11 cellular contexts compared by ENCODE assay signal in the genomic region with DNA sequence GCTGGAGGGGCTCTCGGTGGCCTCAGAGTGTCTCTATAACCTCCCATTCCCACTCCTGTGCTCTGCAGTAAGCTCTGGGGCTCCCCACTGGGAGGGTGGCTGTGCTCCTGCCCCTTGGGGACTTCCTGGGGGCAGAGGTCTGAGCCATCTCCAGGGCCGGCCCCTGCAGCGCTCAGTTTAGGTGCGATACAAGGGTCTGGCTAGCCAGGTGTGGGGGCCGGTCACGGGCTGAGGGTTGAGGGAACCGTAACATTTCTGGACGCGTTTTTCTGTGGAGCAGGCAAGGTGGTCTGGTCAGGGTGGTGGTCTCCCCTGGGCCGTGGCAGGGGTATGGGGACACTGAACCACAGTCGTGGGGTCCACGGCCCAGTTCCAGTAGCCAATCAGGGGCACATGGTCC. TPM values are rescaled to one million over a fixed set of nuclear protein-coding genes. Genes with fewer than 3 reads are reported as not detected.
"Had no signal": no experiment of that assay in that cellular context is flagged by ENCODE, and none has a peak within 500 bp of the region (broad histone marks: within the 10 kb centered on the region; RNA-seq: fewer than 3 reads in every experiment).

No MANE protein-coding gene starts in this region.

- DNase-seq: H7, HFFc6, KG1 had no signal

- H3K9me3 ChIP-seq: HAP-1 had no signal

- H3K27ac ChIP-seq: HL-60 had no signal

- ATAC-seq: GM23338, HCT116, HepG2, K562 had no signal

- H2AFZ ChIP-seq: GM23338 had no signal

- H3K4me1 ChIP-seq: HAP-1 had no signal

- H3K36me3 ChIP-seq: HAP-1 had no signal

- H3K4me3 ChIP-seq: GM23338, HAP-1, K562 had no signal

- H3K4me2 ChIP-seq: GM23338 had no signal

- FAIRE-seq: HepG2 had no signal

RNA-seq across cellular contexts. Expression of a gene that starts 38.0 kb away (rescaled TPM):
- total RNA-seq: GM23338, H4, HFFc6, HT1080 had no signal
- polyA plus RNA-seq: GM23338, HepG2 had no signal
